ENCODE assay signal across 7 cellular contexts in genomic region chrX:152915541-152916241, GRCh38. TPM values are rescaled to one million over a fixed set of nuclear protein-coding genes. Genes with fewer than 3 reads are reported as not detected.
DNase-seq lines count a peak whose midpoint lies in the region; ATAC-seq and TF ChIP-seq lines count a peak whose summit lies in the region.

No MANE protein-coding gene starts in this region.

- DNase-seq in GM06990 (ENCODE audit: extremely low read depth, insufficient read length) = no peak
- DNase-seq in SJCRH30 = peak; percentile 24 to 44
- DNase-seq in fibroblast of pulmonary artery (ENCODE audit: low read depth) = peak; percentile 33
- DNase-seq in smooth muscle cell (lab: John Stamatoyannopoulos, UW; ENCODE audit: unreplicated experiment) = no peak
- no peak for DNase-seq in effector CD4-positive, alpha-beta T cell

- H3K4me3 ChIP-seq in GM06990 (replicated peaks; ENCODE audit: low read depth, low read length) (no peak overlapping the region), SJCRH30 (no peak overlapping the region), fibroblast of pulmonary artery (replicated peaks; ENCODE audit: low read depth, low read length) (no peak overlapping the region), smooth muscle cell (no peak overlapping the region)

- H3K36me3 ChIP-seq in GM06990 (ENCODE audit: control insufficient read depth, insufficient read depth, low read length) (no peaks in the 10 kb centered on the region), SJCRH30 (no peaks in the 10 kb centered on the region), smooth muscle cell (ENCODE audit: low read depth) (no peaks in the 10 kb centered on the region)

- 58% methylated on average over 13 of the region's 13 CpGs for WGBS in smooth muscle cell (ENCODE audit: low lambda C conversion rate)

- TF ChIP-seq CTCF in GM06990 (IDR thresholded peaks at IDR 0.05; ENCODE audit: insufficient read depth, low read length, poor library complexity, severe bottlenecking) (peak; percentile 76), fibroblast of pulmonary artery (IDR thresholded peaks at IDR 0.05; ENCODE audit: low read length, missing control alignments) (peak; percentile 65), smooth muscle cell (IDR thresholded peaks at IDR 0.05; ENCODE audit: borderline replicate concordance, insufficient read depth, poor library complexity, severe bottlenecking) (peak; percentile 42)

- H3F3A ChIP-seq in smooth muscle cell (ENCODE audit: low read depth) = no peaks in the 10 kb centered on the region

- no peak overlapping the region for H3K9ac ChIP-seq in smooth muscle cell (ENCODE audit: low read depth)

- H3K4me1 ChIP-seq in SJCRH30 = no peaks in the 10 kb centered on the region
- H3K4me1 ChIP-seq in smooth muscle cell (ENCODE audit: low read depth) = no peaks in the 10 kb centered on the region

- H2AFZ ChIP-seq in smooth muscle cell (ENCODE audit: low read depth) = no peak overlapping the region

- H3K27me3 ChIP-seq in GM06990 (replicated peaks; ENCODE audit: control insufficient read depth, insufficient read depth, low read length) = no peaks in the 10 kb centered on the region
- no peaks in the 10 kb centered on the region for H3K27me3 ChIP-seq in SJCRH30
- H3K27me3 ChIP-seq in smooth muscle cell (ENCODE audit: low read depth) = no peaks in the 10 kb centered on the region

- ATAC-seq in GM19467 (IDR thresholded peaks at IDR 0.05; ENCODE audit: unreplicated experiment) (peak; percentile 89), HG03442 (IDR thresholded peaks at IDR 0.05; ENCODE audit: unreplicated experiment) (peak; percentile 84)

- H3K27ac ChIP-seq in SJCRH30 (no peak overlapping the region), smooth muscle cell (ENCODE audit: low read depth) (no peak overlapping the region)

- no peak overlapping the region for H3K4me2 ChIP-seq in smooth muscle cell

- no peaks in the 10 kb centered on the region for H3K9me3 ChIP-seq in SJCRH30 (replicated peaks)
- H3K9me3 ChIP-seq in smooth muscle cell (replicated peaks; ENCODE audit: low read depth) = no peaks in the 10 kb centered on the region

- no peaks in the 10 kb centered on the region for H4K20me1 ChIP-seq in smooth muscle cell (ENCODE audit: low read depth)

- no peaks in the 10 kb centered on the region for H3K79me2 ChIP-seq in smooth muscle cell (ENCODE audit: low read depth)

RNA-seq across cellular contexts. Expression of gene ZNF185, which starts 17.8 kb away (rescaled TPM):
- total RNA-seq in SJCRH30 (2014; rRNA removed; shearing (Covaris generic)) = 0.26 and 0.28 TPM in 2 replicates
- 11.8 and 12.3 TPM in 2 replicates for total RNA-seq in smooth muscle cell
- polyA plus RNA-seq in smooth muscle cell = 7.2 and 17.5 TPM in 2 replicates

Comparison
In these comparisons a context has a peak if more than half of its experiments do, and no peak if none do; other contexts are left out.
1. DNase-seq: peak in SJCRH30 (2 of 2) and fibroblast of pulmonary artery (single experiment); none in GM06990 (single experiment), smooth muscle cell (single experiment) and effector CD4-positive, alpha-beta T cell (single experiment).
2. Peak in every context shown above with its lines, with median percentiles within 50 percentile points of each other: CTCF ChIP-seq.